18 cellular contexts compared by ENCODE assay signal in genomic region chr5:170390472-170390871, GRCh38. TPM values are rescaled to one million over a fixed set of nuclear protein-coding genes. Genes with fewer than 3 reads are reported as not detected.
"Had no signal": no experiment of that assay in that cellular context is flagged by ENCODE, and none has a peak within 500 bp of the region (broad histone marks: within the 10 kb centered on the region; RNA-seq: fewer than 3 reads in every experiment).

No MANE protein-coding gene starts in this region.

- H3K27ac Mint-ChIP-seq: activated CD4-positive, alpha-beta memory T cell treated with anti-CD3 and anti-CD28 coated beads, Interleukin-2, amount 10 ng/mL, durations not matched to agents 7 days and 5 days; activated naive CD4-positive, alpha-beta T cell treated with anti-CD3 and anti-CD28 coated beads, Interleukin-2, amount 50 U/mL, for 24 hours; activated T-cell treated with anti-CD3 and anti-CD28 coated beads, Interleukin-2, amount 50 U/mL, for 24 hours; stimulated activated effector memory CD8-positive, alpha-beta T cell treated with anti-CD3 and anti-CD28 coated beads, Interleukin-12 subunit alpha, Interleukin-12 subunit beta, amount 100 ng/mL, for 72 hours; WTC11 had no signal

- ATAC-seq: esophagus mucosa; stimulated activated effector memory CD8-positive, alpha-beta T cell treated with anti-CD3 and anti-CD28 coated beads, Interleukin-12 subunit alpha, Interleukin-12 subunit beta, amount 100 ng/mL, for 72 hours; WTC11 had no signal

- H3K4me3 ChIP-seq: adrenal gland, cardiac muscle cell, thyroid gland had no signal

- H3K9me3 Mint-ChIP-seq: activated CD4-positive, alpha-beta memory T cell treated with anti-CD3 and anti-CD28 coated beads, Interleukin-2, amount 10 ng/mL, durations not matched to agents 7 days and 5 days; activated naive CD4-positive, alpha-beta T cell treated with anti-CD3 and anti-CD28 coated beads, Interleukin-2, amount 50 U/mL, for 24 hours; activated T-cell treated with anti-CD3 and anti-CD28 coated beads, Interleukin-2, amount 50 U/mL, for 24 hours; stimulated activated effector memory CD8-positive, alpha-beta T cell treated with anti-CD3 and anti-CD28 coated beads, Interleukin-12 subunit alpha, Interleukin-12 subunit beta, amount 100 ng/mL, for 72 hours had no signal

- H3K9me3 ChIP-seq: adrenal gland, left ventricle myocardium inferior, thyroid gland, vagina had no signal

- H3K27me3 ChIP-seq: adrenal gland, cardiac muscle cell, thyroid gland, vagina had no signal

- H3K4me3 Mint-ChIP-seq: activated CD4-positive, alpha-beta memory T cell treated with anti-CD3 and anti-CD28 coated beads, Interleukin-2, amount 10 ng/mL, durations not matched to agents 7 days and 5 days; activated naive CD4-positive, alpha-beta T cell treated with anti-CD3 and anti-CD28 coated beads, Interleukin-2, amount 50 U/mL, for 24 hours; activated T-cell treated with anti-CD3 and anti-CD28 coated beads, Interleukin-2, amount 50 U/mL, for 24 hours; stimulated activated effector memory CD8-positive, alpha-beta T cell treated with anti-CD3 and anti-CD28 coated beads, Interleukin-12 subunit alpha, Interleukin-12 subunit beta, amount 100 ng/mL, for 72 hours; WTC11 had no signal

- H3K36me3 ChIP-seq: adrenal gland, cardiac muscle cell, left ventricle myocardium inferior, thyroid gland, vagina had no signal

- H3K4me1 ChIP-seq: adrenal gland, thyroid gland, vagina had no signal

- DNase-seq: activated CD4-positive, alpha-beta memory T cell treated with anti-CD3 and anti-CD28 coated beads, Interleukin-2, amount 10 ng/mL, durations not matched to agents 7 days and 5 days; activated CD4-positive, alpha-beta T cell treated with anti-CD3 and anti-CD28 coated beads for 4 hours; activated effector memory CD4-positive, alpha-beta T cell treated with Interleukin-2 at 50 U/mL for 16 hours; activated T-cell treated with anti-CD3 and anti-CD28 coated beads, Interleukin-2, amount 50 U/mL, for 24 hours; adrenal gland; hypothalamus; left ventricle myocardium inferior; stimulated activated CD4-positive, alpha-beta T cell treated with anti-CD3 and anti-CD28 coated beads, Interleukin-12 subunit alpha, Interleukin-12 subunit beta, amount 100 ng/mL, for 4 hours; thyroid gland had no signal

- H3K36me3 Mint-ChIP-seq: activated naive CD4-positive, alpha-beta T cell treated with anti-CD3 and anti-CD28 coated beads, Interleukin-2, amount 50 U/mL, for 24 hours; stimulated activated effector memory CD8-positive, alpha-beta T cell treated with anti-CD3 and anti-CD28 coated beads, Interleukin-12 subunit alpha, Interleukin-12 subunit beta, amount 100 ng/mL, for 72 hours; WTC11 had no signal

- H3K27ac ChIP-seq: adrenal gland, left ventricle myocardium inferior, thyroid gland had no signal

RNA-seq across cellular contexts. Expression of gene KCNMB1, which starts 1.3 kb away (rescaled TPM):
- total RNA-seq: activated CD4-positive, alpha-beta memory T cell treated with anti-CD3 and anti-CD28 coated beads, Interleukin-2, amount 10 ng/mL, durations not matched to agents 7 days and 5 days; fibroblast of villous mesenchyme; myocyte; T-helper 2 cell treated with Interferon-gamma antibody and Interleukin-4, amounts not matched to agents 100 ng/mL and 5 ng/mL, for 36 hours had no signal
